ENCODE assay signal across 1 cellular context in genomic region chr2:191013876-191014652, GRCh38.
TF ChIP-seq lines count a peak whose summit lies in the region.

TSS of gene STAT1 (minus strand) at chr2:191014171. CDS start at chr2:191010003, 4,168 bp downstream.

TF ChIP-seq in HepG2, 621 proteins besides CTCF, POLR2A, EP300 and RAD21 (continued from another document and continues in another):
- TF ChIP-seq, protein P1, sequence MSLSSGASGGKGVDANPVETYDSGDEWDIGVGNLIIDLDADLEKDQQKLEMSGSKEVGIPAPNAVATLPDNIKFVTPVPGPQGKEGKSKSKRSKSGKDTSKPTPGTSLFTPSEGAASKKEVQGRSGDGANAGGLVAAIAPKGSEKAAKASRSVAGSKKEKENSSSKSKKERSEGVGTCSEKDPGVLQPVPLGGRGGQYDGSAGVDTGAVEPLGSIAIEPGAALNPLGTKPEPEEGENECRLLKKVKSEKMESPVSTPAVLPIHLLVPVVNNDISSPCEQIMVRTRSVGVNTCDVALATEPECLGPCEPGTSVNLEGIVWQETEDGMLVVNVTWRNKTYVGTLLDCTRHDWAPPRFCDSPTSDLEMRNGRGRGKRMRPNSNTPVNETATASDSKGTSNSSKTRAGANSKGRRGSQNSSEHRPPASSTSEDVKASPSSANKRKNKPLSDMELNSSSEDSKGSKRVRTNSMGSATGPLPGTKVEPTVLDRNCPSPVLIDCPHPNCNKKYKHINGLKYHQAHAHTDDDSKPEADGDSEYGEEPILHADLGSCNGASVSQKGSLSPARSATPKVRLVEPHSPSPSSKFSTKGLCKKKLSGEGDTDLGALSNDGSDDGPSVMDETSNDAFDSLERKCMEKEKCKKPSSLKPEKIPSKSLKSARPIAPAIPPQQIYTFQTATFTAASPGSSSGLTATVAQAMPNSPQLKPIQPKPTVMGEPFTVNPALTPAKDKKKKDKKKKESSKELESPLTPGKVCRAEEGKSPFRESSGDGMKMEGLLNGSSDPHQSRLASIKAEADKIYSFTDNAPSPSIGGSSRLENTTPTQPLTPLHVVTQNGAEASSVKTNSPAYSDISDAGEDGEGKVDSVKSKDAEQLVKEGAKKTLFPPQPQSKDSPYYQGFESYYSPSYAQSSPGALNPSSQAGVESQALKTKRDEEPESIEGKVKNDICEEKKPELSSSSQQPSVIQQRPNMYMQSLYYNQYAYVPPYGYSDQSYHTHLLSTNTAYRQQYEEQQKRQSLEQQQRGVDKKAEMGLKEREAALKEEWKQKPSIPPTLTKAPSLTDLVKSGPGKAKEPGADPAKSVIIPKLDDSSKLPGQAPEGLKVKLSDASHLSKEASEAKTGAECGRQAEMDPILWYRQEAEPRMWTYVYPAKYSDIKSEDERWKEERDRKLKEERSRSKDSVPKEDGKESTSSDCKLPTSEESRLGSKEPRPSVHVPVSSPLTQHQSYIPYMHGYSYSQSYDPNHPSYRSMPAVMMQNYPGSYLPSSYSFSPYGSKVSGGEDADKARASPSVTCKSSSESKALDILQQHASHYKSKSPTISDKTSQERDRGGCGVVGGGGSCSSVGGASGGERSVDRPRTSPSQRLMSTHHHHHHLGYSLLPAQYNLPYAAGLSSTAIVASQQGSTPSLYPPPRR (CRISPR knock-in tag; IDR thresholded peaks at IDR 0.05; ENCODE audit: borderline replicate concordance) = peak; percentile 80; the same call in 1 of the 2 replicates
- TF ChIP-seq RFX1 (IDR thresholded peaks at IDR 0.05) (no peak), ARID2 (CRISPR knock-in tag; IDR thresholded peaks at IDR 0.05; ENCODE audit: borderline replicate concordance) (peak; percentile 96), KDM4B (CRISPR knock-in tag; IDR thresholded peaks at IDR 0.05) (peak; percentile 59; the same call in 1 of the 2 replicates), CC2D1A (CRISPR knock-in tag; IDR thresholded peaks at IDR 0.05) (peak; percentile 96), ZNF225 (CRISPR knock-in tag; IDR thresholded peaks at IDR 0.05) (peak; percentile 97), ZFP36L2 (CRISPR knock-in tag; IDR thresholded peaks at IDR 0.05) (peak; percentile 49; the same call in 1 of the 2 replicates), RBFOX2 (IDR thresholded peaks at IDR 0.05; ENCODE audit: low read depth, low read length) (peak; percentile 98), SKI (IDR thresholded peaks at IDR 0.05; ENCODE audit: partially characterized antibody) (peak; percentile 88), ZNF12 (CRISPR knock-in tag; IDR thresholded peaks at IDR 0.05) (peak; percentile 55; the same call in 1 of the 2 replicates), BCL6 (CRISPR knock-in tag; IDR thresholded peaks at IDR 0.05) (peak; percentile 98), ZKSCAN5 (CRISPR knock-in tag; IDR thresholded peaks at IDR 0.05) (no peak), KAT7 (CRISPR knock-in tag; IDR thresholded peaks at IDR 0.05; ENCODE audit: borderline replicate concordance) (peak; percentile 99), PRDM4 (CRISPR knock-in tag; IDR thresholded peaks at IDR 0.05; ENCODE audit: borderline replicate concordance) (no peak; the same call in 1 of the 2 replicates), ZNF501 (CRISPR knock-in tag; IDR thresholded peaks at IDR 0.05) (peak; percentile 99), LCORL (IDR thresholded peaks at IDR 0.05) (no peak), LCORL (CRISPR knock-in tag; IDR thresholded peaks at IDR 0.05) (peak; percentile 91), ZNF567 (CRISPR knock-in tag; IDR thresholded peaks at IDR 0.05; ENCODE audit: borderline replicate concordance) (no peak; the same call in 1 of the 2 replicates), MIXL1 (CRISPR knock-in tag; IDR thresholded peaks at IDR 0.05) (peak; percentile 94), GATAD2A (CRISPR knock-in tag; IDR thresholded peaks at IDR 0.05) (peak; percentile 79), PHF20 (CRISPR knock-in tag; IDR thresholded peaks at IDR 0.05) (peak; percentile 93), TOPORS (CRISPR knock-in tag; IDR thresholded peaks at IDR 0.05) (peak; percentile 82; the same call in 1 of the 2 replicates), ISL2 (CRISPR knock-in tag; IDR thresholded peaks at IDR 0.05) (peak; percentile 95), ZNF296 (CRISPR knock-in tag; conservative IDR thresholded peaks at IDR 0.05) (0 out of 2 replicates have a peak, but pooled peaks have one; percentile 1), ZNF550 (CRISPR knock-in tag; IDR thresholded peaks at IDR 0.05; ENCODE audit: borderline replicate concordance) (peak; percentile 87; the same call in 1 of the 2 replicates), YEATS2 (CRISPR knock-in tag; IDR thresholded peaks at IDR 0.05; ENCODE audit: borderline replicate concordance) (peak; percentile 99), ZFP36 (IDR thresholded peaks at IDR 0.05; ENCODE audit: borderline replicate concordance, low read depth, low read length, partially characterized antibody) (no peak), HES4 (CRISPR knock-in tag; IDR thresholded peaks at IDR 0.05; ENCODE audit: borderline replicate concordance) (peak; percentile 21; the same call in 1 of the 2 replicates), SATB2 (CRISPR knock-in tag; IDR thresholded peaks at IDR 0.05) (0 out of 2 replicates have a peak, but pooled peaks have one; percentile 1), ZNF207 (IDR thresholded peaks at IDR 0.05; ENCODE audit: borderline replicate concordance) (no peak), TOE1 (CRISPR knock-in tag; IDR thresholded peaks at IDR 0.05) (peak; percentile 97), ZNF205 (CRISPR knock-in tag; IDR thresholded peaks at IDR 0.05) (peak; percentile 89; the same call in 1 of the 2 replicates), TEAD2 (CRISPR knock-in tag; IDR thresholded peaks at IDR 0.05) (no peak), NONO (IDR thresholded peaks at IDR 0.05) (no peak), NONO (CRISPR knock-in tag; conservative IDR thresholded peaks at IDR 0.05) (peak; percentile 94)
- TF ChIP-seq, protein P2, sequence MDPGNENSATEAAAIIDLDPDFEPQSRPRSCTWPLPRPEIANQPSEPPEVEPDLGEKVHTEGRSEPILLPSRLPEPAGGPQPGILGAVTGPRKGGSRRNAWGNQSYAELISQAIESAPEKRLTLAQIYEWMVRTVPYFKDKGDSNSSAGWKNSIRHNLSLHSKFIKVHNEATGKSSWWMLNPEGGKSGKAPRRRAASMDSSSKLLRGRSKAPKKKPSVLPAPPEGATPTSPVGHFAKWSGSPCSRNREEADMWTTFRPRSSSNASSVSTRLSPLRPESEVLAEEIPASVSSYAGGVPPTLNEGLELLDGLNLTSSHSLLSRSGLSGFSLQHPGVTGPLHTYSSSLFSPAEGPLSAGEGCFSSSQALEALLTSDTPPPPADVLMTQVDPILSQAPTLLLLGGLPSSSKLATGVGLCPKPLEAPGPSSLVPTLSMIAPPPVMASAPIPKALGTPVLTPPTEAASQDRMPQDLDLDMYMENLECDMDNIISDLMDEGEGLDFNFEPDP (CRISPR knock-in tag; conservative IDR thresholded peaks at IDR 0.05) = no peak
- TF ChIP-seq, protein P3, sequence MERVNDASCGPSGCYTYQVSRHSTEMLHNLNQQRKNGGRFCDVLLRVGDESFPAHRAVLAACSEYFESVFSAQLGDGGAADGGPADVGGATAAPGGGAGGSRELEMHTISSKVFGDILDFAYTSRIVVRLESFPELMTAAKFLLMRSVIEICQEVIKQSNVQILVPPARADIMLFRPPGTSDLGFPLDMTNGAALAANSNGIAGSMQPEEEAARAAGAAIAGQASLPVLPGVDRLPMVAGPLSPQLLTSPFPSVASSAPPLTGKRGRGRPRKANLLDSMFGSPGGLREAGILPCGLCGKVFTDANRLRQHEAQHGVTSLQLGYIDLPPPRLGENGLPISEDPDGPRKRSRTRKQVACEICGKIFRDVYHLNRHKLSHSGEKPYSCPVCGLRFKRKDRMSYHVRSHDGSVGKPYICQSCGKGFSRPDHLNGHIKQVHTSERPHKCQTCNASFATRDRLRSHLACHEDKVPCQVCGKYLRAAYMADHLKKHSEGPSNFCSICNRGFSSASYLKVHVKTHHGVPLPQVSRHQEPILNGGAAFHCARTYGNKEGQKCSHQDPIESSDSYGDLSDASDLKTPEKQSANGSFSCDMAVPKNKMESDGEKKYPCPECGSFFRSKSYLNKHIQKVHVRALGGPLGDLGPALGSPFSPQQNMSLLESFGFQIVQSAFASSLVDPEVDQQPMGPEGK (CRISPR knock-in tag; IDR thresholded peaks at IDR 0.05) = peak; percentile 98
- TF ChIP-seq, protein P4, sequence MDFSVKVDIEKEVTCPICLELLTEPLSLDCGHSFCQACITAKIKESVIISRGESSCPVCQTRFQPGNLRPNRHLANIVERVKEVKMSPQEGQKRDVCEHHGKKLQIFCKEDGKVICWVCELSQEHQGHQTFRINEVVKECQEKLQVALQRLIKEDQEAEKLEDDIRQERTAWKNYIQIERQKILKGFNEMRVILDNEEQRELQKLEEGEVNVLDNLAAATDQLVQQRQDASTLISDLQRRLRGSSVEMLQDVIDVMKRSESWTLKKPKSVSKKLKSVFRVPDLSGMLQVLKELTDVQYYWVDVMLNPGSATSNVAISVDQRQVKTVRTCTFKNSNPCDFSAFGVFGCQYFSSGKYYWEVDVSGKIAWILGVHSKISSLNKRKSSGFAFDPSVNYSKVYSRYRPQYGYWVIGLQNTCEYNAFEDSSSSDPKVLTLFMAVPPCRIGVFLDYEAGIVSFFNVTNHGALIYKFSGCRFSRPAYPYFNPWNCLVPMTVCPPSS (IDR thresholded peaks at IDR 0.05) = no peak
- TF ChIP-seq, protein P5, sequence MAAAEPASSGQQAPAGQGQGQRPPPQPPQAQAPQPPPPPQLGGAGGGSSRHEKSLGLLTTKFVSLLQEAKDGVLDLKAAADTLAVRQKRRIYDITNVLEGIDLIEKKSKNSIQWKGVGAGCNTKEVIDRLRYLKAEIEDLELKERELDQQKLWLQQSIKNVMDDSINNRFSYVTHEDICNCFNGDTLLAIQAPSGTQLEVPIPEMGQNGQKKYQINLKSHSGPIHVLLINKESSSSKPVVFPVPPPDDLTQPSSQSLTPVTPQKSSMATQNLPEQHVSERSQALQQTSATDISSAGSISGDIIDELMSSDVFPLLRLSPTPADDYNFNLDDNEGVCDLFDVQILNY (CRISPR knock-in tag; conservative IDR thresholded peaks at IDR 0.05) = peak; percentile 84; the same call in 1 of the 2 replicates
- TF ChIP-seq, protein P6, sequence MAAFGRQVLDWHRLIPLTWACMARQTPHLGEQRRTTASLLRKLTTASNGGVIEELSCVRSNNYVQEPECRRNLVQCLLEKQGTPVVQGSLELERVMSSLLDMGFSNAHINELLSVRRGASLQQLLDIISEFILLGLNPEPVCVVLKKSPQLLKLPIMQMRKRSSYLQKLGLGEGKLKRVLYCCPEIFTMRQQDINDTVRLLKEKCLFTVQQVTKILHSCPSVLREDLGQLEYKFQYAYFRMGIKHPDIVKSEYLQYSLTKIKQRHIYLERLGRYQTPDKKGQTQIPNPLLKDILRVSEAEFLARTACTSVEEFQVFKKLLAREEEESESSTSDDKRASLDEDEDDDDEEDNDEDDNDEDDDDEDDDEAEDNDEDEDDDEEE (CRISPR knock-in tag; IDR thresholded peaks at IDR 0.05) = 0 out of 2 replicates have a peak, but pooled peaks have one; percentile 15
- TF ChIP-seq, protein P7, sequence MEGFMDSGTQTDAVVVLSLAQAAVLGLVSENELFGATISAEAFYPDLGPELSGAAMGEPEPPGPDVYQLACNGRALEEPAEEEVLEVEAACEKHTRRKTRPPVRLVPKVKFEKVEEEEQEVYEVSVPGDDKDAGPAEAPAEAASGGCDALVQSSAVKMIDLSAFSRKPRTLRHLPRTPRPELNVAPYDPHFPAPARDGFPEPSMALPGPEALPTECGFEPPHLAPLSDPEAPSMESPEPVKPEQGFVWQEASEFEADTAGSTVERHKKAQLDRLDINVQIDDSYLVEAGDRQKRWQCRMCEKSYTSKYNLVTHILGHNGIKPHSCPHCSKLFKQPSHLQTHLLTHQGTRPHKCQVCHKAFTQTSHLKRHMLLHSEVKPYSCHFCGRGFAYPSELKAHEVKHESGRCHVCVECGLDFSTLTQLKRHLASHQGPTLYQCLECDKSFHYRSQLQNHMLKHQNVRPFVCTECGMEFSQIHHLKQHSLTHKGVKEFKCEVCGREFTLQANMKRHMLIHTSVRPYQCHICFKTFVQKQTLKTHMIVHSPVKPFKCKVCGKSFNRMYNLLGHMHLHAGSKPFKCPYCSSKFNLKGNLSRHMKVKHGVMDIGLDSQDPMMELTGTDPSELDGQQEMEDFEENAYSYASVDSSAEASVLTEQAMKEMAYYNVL (CRISPR knock-in tag; IDR thresholded peaks at IDR 0.05; ENCODE audit: borderline replicate concordance) = peak; percentile 92
- TF ChIP-seq, protein P8, sequence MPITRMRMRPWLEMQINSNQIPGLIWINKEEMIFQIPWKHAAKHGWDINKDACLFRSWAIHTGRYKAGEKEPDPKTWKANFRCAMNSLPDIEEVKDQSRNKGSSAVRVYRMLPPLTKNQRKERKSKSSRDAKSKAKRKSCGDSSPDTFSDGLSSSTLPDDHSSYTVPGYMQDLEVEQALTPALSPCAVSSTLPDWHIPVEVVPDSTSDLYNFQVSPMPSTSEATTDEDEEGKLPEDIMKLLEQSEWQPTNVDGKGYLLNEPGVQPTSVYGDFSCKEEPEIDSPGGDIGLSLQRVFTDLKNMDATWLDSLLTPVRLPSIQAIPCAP (CRISPR knock-in tag; IDR thresholded peaks at IDR 0.05; ENCODE audit: low read depth) = peak; percentile 95; the same call in 1 of the 2 replicates
- TF ChIP-seq, protein P9, sequence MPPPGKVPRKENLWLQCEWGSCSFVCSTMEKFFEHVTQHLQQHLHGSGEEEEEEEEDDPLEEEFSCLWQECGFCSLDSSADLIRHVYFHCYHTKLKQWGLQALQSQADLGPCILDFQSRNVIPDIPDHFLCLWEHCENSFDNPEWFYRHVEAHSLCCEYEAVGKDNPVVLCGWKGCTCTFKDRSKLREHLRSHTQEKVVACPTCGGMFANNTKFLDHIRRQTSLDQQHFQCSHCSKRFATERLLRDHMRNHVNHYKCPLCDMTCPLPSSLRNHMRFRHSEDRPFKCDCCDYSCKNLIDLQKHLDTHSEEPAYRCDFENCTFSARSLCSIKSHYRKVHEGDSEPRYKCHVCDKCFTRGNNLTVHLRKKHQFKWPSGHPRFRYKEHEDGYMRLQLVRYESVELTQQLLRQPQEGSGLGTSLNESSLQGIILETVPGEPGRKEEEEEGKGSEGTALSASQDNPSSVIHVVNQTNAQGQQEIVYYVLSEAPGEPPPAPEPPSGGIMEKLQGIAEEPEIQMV (CRISPR knock-in tag; IDR thresholded peaks at IDR 0.05; ENCODE audit: low read depth) = 0 out of 2 replicates have a peak, but pooled peaks have one; percentile 51
- TF ChIP-seq, protein P10, sequence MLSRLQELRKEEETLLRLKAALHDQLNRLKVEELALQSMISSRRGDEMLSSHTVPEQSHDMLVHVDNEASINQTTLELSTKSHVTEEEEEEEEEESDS (CRISPR knock-in tag; IDR thresholded peaks at IDR 0.05; ENCODE audit: borderline replicate concordance) = no peak
